Comparison of ENCODE assay signal across 8 cellular contexts in genomic region chr15:64460206-64460736, GRCh38. TPM values are rescaled to one million over a fixed set of nuclear protein-coding genes. Genes with fewer than 3 reads are reported as not detected.
DNase-seq lines count a peak whose midpoint lies in the region; ATAC-seq, FAIRE-seq and TF ChIP-seq lines count a peak whose summit lies in the region.

Gene ZNF609 (plus strand): TSS chr15:64460578. CDS start chr15:64499420, 38,842 bp downstream.

- peaks cover 82 to 85% (median 83%) of the 10 kb centered on the region in 3 donors for H3K4me1 Mint-ChIP-seq in T-cell

- peaks cover 29% of the 10 kb centered on the region for H3K4me1 ChIP-seq in adipocyte (ENCODE audit: control insufficient read depth, insufficient read depth, low read length)
- H3K4me1 ChIP-seq in cardiac muscle cell (ENCODE audit: low read depth): peaks cover 38% of the 10 kb centered on the region
- peaks cover 28 to 50% (median 29%) of the 10 kb centered on the region in 3 donors for H3K4me1 ChIP-seq in pancreas
- H3K4me1 ChIP-seq in thymus (ENCODE audit: control insufficient read depth, insufficient read depth, low read length): peaks cover 23% of the 10 kb centered on the region

- H3K27ac Mint-ChIP-seq in T-cell: peak within 1 kb of the TSS; percentile 90 to 95

- TF ChIP-seq POLR2A in H54 (IDR thresholded peaks at IDR 0.05; ENCODE audit: low read depth, low read length): peak; percentile 57

- TF ChIP-seq CTCF in cardiac muscle cell (IDR thresholded peaks at IDR 0.05; ENCODE audit: low read depth, low read length): no peak
- TF ChIP-seq CTCF in pancreas (IDR thresholded peaks at IDR 0.05): no peak

- DNase-seq in DMS53 treated with DMSO at 0.1 percent for 48 hours (lab: John Stamatoyannopoulos, UW; ENCODE audit: unreplicated experiment): peak; percentile 53
- peak; percentile 68 for DNase-seq in H54 (ENCODE audit: insufficient read length, low spot score)
- DNase-seq in NCI-H1092 treated with DMSO at 0.1 percent for 48 hours (lab: John Stamatoyannopoulos, UW): peak; percentile 80
- peak; percentile 61 to 91 (median 80) for DNase-seq in T-cell
- DNase-seq in adipocyte (ENCODE audit: low read depth): peak; percentile 97
- DNase-seq in cardiac muscle cell (ENCODE audit: low read depth in 1 of 2, low spot score in 1 of 2): peak; percentile 97
- peak; percentile 90 to 96 (median 94) for DNase-seq in pancreas

- CTCF ChIA-PET in T-cell (lab: Charles Lee): interaction anchor here in 1 of 2 donors (0.8 to 1.2 kb wide), 2 partner anchors 33 to 366 kb away, joined by 3 to 8 read pairs; partner anchors contain the start of gene CIAO2A

- ATAC-seq in T-cell (replicated peaks in 1 of 4): peak; percentile 71 to 76 (median 75)
- ATAC-seq in pancreas: peak; percentile 86 to 89 (median 88)

- H3K9me3 ChIP-seq in adipocyte (ENCODE audit: control insufficient read depth, low read length): no peaks in the 10 kb centered on the region
- H3K9me3 ChIP-seq in cardiac muscle cell (ENCODE audit: low read depth): no peaks in the 10 kb centered on the region
- H3K9me3 ChIP-seq in pancreas: no peaks in the 10 kb centered on the region
- H3K9me3 ChIP-seq in thymus (ENCODE audit: control insufficient read depth): no peaks in the 10 kb centered on the region

- H3K4me3 Mint-ChIP-seq in T-cell: peak within 1 kb of the TSS; percentile 81 to 93 (median 90)

- intact Hi-C loops in pancreas (cut with DNase I): no loop called here

- H3K27ac ChIP-seq in cardiac muscle cell (peak within 1 kb of the TSS; percentile 91), pancreas (peak within 1 kb of the TSS in 3 of 4 donors; percentile 48 to 81 (median 75)), thymus (ENCODE audit: low read depth) (peak within 1 kb of the TSS; percentile 97)

- no peaks in the 10 kb centered on the region for H3K27me3 Mint-ChIP-seq in T-cell

- peaks cover 14% of the 10 kb centered on the region for H3K36me3 ChIP-seq in adipocyte (ENCODE audit: control insufficient read depth, insufficient read depth, low read length, severe bottlenecking)
- H3K36me3 ChIP-seq in cardiac muscle cell: no peaks in the 10 kb centered on the region
- H3K36me3 ChIP-seq in pancreas: no peaks in the 10 kb centered on the region
- H3K36me3 ChIP-seq in thymus (ENCODE audit: control insufficient read depth, insufficient read depth): peaks cover 10% of the 10 kb centered on the region

- FAIRE-seq in H54 (lab: Jason Lieb, UNC) (no peak), pancreas (lab: Jason Lieb, UNC) (no peak)

- H3K4me3 ChIP-seq in adipocyte (ENCODE audit: low read length) (peak within 1 kb of the TSS; percentile 88), cardiac muscle cell (peak within 1 kb of the TSS; percentile 92), pancreas (peak within 1 kb of the TSS; percentile 36 to 61 (median 56)), thymus (ENCODE audit: low read length) (peak within 1 kb of the TSS; percentile 98)

- POLR2A ChIA-PET in T-cell (lab: Charles Lee): interaction anchor here (0.6 to 0.8 kb wide), 2 partner anchors 187 to 1136 kb away, joined by 6 to 9 read pairs; no protein-coding TSS in a partner anchor

- WGBS in pancreas, 2 donors: 1 to 3% methylated on average over 33 to 45 of the region's 45 CpGs
- WGBS in thymus: under 1% methylated on average over 45 of the region's 45 CpGs

- peaks cover 7% of the 10 kb centered on the region for H3K36me3 Mint-ChIP-seq in T-cell

- H3K27me3 ChIP-seq in adipocyte (replicated peaks; ENCODE audit: control insufficient read depth, insufficient read depth, low read length): no peaks in the 10 kb centered on the region
- H3K27me3 ChIP-seq in cardiac muscle cell: no peaks in the 10 kb centered on the region
- H3K27me3 ChIP-seq in pancreas: no peaks in the 10 kb centered on the region
- H3K27me3 ChIP-seq in thymus (ENCODE audit: control insufficient read depth, insufficient read depth): no peaks in the 10 kb centered on the region

- H3K9ac ChIP-seq in adipocyte (ENCODE audit: low read length): peak within 1 kb of the TSS; percentile 79

- H3K9me3 Mint-ChIP-seq in T-cell: no peaks in the 10 kb centered on the region

RNA-seq across cellular contexts. Expression of gene ZNF609, which starts in this region (rescaled TPM):
- 10 to 100 TPM; 52.7 to 81.8 (median 59.3) TPM for total RNA-seq in T-cell
- 28.7 and 41.4 TPM in 2 replicates for total RNA-seq in cardiac muscle cell
- polyA plus RNA-seq in cardiac muscle cell: 25.6 and 31.8 TPM in 2 replicates
- total RNA-seq in pancreas: 10 to 100 TPM; 10.9 to 25.2 (median 13.9) TPM
- polyA plus RNA-seq in pancreas: 1 to 10 TPM; 4.2 to 6.0 TPM
- polyA plus RNA-seq in thymus: 7.5 TPM

Comparison
In these comparisons a context has a peak if more than half of its experiments do, and no peak if none do; other contexts are left out.
1. Peak in every context shown above with its lines: DNase-seq, ATAC-seq, H3K4me3 ChIP-seq and H3K27ac ChIP-seq.